In genomic region chr21:46022551-46023107, GRCh38 we compare ENCODE assay signal across 1 cellular context.
TF ChIP-seq lines count a peak whose summit lies in the region.

No MANE protein-coding gene starts in this region.

TF ChIP-seq in WTC11, 78 proteins besides CTCF, POLR2A, EP300 and RAD21 (continued from another document):
- no peak for TF ChIP-seq ZNF532 (CRISPR knock-in tag; IDR thresholded peaks at IDR 0.05; ENCODE audit: borderline replicate concordance)
- peak; percentile 78; the same call in 1 of the 2 replicates for TF ChIP-seq USF1 (CRISPR knock-in tag; IDR thresholded peaks at IDR 0.05)
- TF ChIP-seq USF2 (CRISPR knock-in tag; IDR thresholded peaks at IDR 0.05): peak; percentile 86
- TF ChIP-seq TP53 (CRISPR knock-in tag; IDR thresholded peaks at IDR 0.05): no peak
- TF ChIP-seq PREB (CRISPR knock-in tag; IDR thresholded peaks at IDR 0.05; ENCODE audit: borderline replicate concordance): no peak
- TF ChIP-seq MAX (CRISPR knock-in tag; IDR thresholded peaks at IDR 0.05): no peak
- TF ChIP-seq TEAD1 (CRISPR knock-in tag; IDR thresholded peaks at IDR 0.05): no peak
